In genomic region chr6:142846459-142846831, GRCh38 we compare ENCODE assay signal across 8 cellular contexts.
DNase-seq lines count a peak whose midpoint lies in the region; ATAC-seq lines count a peak whose summit lies in the region.

No MANE protein-coding gene starts in this region.

- no peak overlapping the region for H2AFZ ChIP-seq in ACC112 (ENCODE audit: low read length, unreplicated experiment)

- H3K27ac ChIP-seq in ACC112 (ENCODE audit: low read depth, low read length) (peak overlapping the region; percentile 97), caudate nucleus (ENCODE audit: low read depth, low read length) (peak overlapping the region; percentile 78), mucosa of rectum (ENCODE audit: low read depth in 2 of 2, low read length in 2 of 2) (peak overlapping the region; percentile 74 to 83)

- DNase-seq in LHCN-M2 (ENCODE audit: low read depth), result peak; percentile 60
- no peak for DNase-seq in caudate nucleus (lab: John Stamatoyannopoulos, UW)
- no peak for DNase-seq in NCI-H446 (lab: John Stamatoyannopoulos, UW)

- H3K27me3 ChIP-seq in ACC112 (ENCODE audit: insufficient read depth, low read length), result no peaks in the 10 kb centered on the region
- H3K27me3 ChIP-seq in mucosa of rectum (ENCODE audit: control insufficient read depth in 2 of 2, insufficient read depth in 2 of 2, low read length in 2 of 2), result no peaks in the 10 kb centered on the region

- H3K4me3 ChIP-seq in ACC112 (ENCODE audit: low read depth, low read length), result peak overlapping the region; percentile 64
- H3K4me3 ChIP-seq in mucosa of rectum (ENCODE audit: low read length in 2 of 2), result no peak overlapping the region

- H3K4me1 ChIP-seq in ACC112 (ENCODE audit: control insufficient read depth, insufficient read depth, low read length, unreplicated experiment), result peaks cover 93% of the 10 kb centered on the region
- peaks cover 27 to 34% of the 10 kb centered on the region in 2 donors for H3K4me1 ChIP-seq in mucosa of rectum (ENCODE audit: control insufficient read depth in 2 of 2, insufficient read depth in 2 of 2, low read length in 2 of 2)

- H3K36me3 ChIP-seq in ACC112 (ENCODE audit: insufficient read depth, low read length), result no peaks in the 10 kb centered on the region
- no peaks in the 10 kb centered on the region for H3K36me3 ChIP-seq in mucosa of rectum (ENCODE audit: control insufficient read depth in 2 of 2, insufficient read depth in 2 of 2, low read length in 2 of 2)

- H3K9me3 ChIP-seq in mucosa of rectum (ENCODE audit: control insufficient read depth in 2 of 2, low read length in 2 of 2), result no peaks in the 10 kb centered on the region

- H3K79me2 ChIP-seq in ACC112 (ENCODE audit: control insufficient read depth, insufficient read depth, low read length, unreplicated experiment), result peaks cover 58% of the 10 kb centered on the region

- peak overlapping the region in 1 of 2 donors; percentile 41 for H3K9ac ChIP-seq in mucosa of rectum (ENCODE audit: low read depth in 1 of 2, low read length in 2 of 2)

- no peak for ATAC-seq in HG02610 (IDR thresholded peaks at IDR 0.05; ENCODE audit: unreplicated experiment)
- ATAC-seq in GM19351 (IDR thresholded peaks at IDR 0.05; ENCODE audit: unreplicated experiment), result no peak
- no peak for ATAC-seq in GM18870 (IDR thresholded peaks at IDR 0.05; ENCODE audit: unreplicated experiment)
